Comparison of ENCODE assay signal across 10 cellular contexts in the genomic region with DNA sequence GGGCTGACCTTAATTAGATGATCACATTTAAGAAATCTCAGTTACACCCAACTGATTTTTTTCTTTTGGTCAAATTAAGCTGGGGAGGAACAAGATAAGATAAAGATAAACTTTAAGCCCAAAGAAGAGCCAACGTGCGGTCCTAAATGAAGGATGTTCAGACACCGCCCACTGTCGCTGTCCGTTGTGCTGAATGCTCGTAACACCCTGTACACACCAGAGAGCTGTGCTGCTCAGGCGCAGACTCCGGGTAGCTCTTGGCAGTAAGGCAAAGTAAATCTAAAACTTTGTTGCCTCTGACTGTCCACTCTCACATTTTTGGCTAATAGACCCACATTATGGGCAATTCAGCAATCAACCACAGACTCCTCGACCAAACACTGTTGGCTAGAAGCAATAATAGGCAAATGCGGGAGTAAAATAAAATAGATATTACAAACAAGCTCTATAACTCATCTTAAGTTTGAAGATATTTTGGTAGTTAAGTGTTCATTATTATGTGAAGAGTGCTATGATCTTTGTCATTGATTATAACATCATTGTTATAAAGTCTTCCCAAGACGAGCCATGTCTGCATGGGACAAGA. TPM values are rescaled to one million over a fixed set of nuclear protein-coding genes. Genes with fewer than 3 reads are reported as not detected.
DNase-seq lines count a peak whose midpoint lies in the region; ATAC-seq and TF ChIP-seq lines count a peak whose summit lies in the region.
"Had no signal": no experiment of that assay in that cellular context is flagged by ENCODE, and none has a peak within 500 bp of the region (broad histone marks: within the 10 kb centered on the region; RNA-seq: fewer than 3 reads in every experiment).

No MANE protein-coding gene starts in this region.

- ATAC-seq in stimulated activated naive CD8-positive, alpha-beta T cell treated with anti-CD3 and anti-CD28 coated beads, Interleukin-15, Interleukin-2, amounts not matched to agents 100 U/mL and 50 U/mL, for 24 hours, result no peak
- ATAC-seq in stimulated activated naive CD8-positive, alpha-beta T cell treated with anti-CD3 and anti-CD28 coated beads, Interleukin-15, amount 100 ng/mL, for 72 hours, result no peak
- ATAC-seq in foreskin keratinocyte, result peak; percentile 57
- ATAC-seq in HG03469 (IDR thresholded peaks at IDR 0.05; ENCODE audit: unreplicated experiment), result no peak
- ATAC-seq in HG03571 (IDR thresholded peaks at IDR 0.05; ENCODE audit: unreplicated experiment), result no peak

- no peak overlapping the region for H3K4me3 Mint-ChIP-seq in stimulated activated naive CD8-positive, alpha-beta T cell treated with anti-CD3 and anti-CD28 coated beads, Interleukin-15, amount 100 ng/mL, for 72 hours

- no peaks in the 10 kb centered on the region for H3K27me3 Mint-ChIP-seq in stimulated activated naive CD8-positive, alpha-beta T cell treated with anti-CD3 and anti-CD28 coated beads, Interleukin-15, amount 100 ng/mL, for 72 hours

- H3K27me3 ChIP-seq in foreskin keratinocyte, result peaks cover 7% of the 10 kb centered on the region
- H3K27me3 ChIP-seq: pancreas, upper lobe of left lung had no signal

- intact Hi-C loops in lower leg skin (cut with DNase I; ENCODE audit: low total_unique reads), result no loop called here

- peak; percentile 18 for DNase-seq in stimulated activated naive CD8-positive, alpha-beta T cell treated with anti-CD3 and anti-CD28 coated beads, Interleukin-15, Interleukin-2, amounts not matched to agents 100 U/mL and 50 U/mL, for 24 hours
- no peak for DNase-seq in stimulated activated naive CD8-positive, alpha-beta T cell treated with anti-CD3 and anti-CD28 coated beads, Interleukin-15, amount 100 ng/mL, for 72 hours
- peak; percentile 13 for DNase-seq in SK-MEL-5 (ENCODE audit: low read depth, low spot score)
- peak in 1 of 2 donors; percentile 53 for DNase-seq in foreskin keratinocyte
- no peak for DNase-seq in NCI-H1694 treated with DMSO at 0.1 percent for 48 hours (lab: John Stamatoyannopoulos, UW)
- no peak for DNase-seq in lower leg skin (ENCODE audit: low spot score in 2 of 2)
- DNase-seq: upper lobe of left lung had no signal

- H3K9me3 Mint-ChIP-seq in stimulated activated naive CD8-positive, alpha-beta T cell treated with anti-CD3 and anti-CD28 coated beads, Interleukin-15, amount 100 ng/mL, for 72 hours, result peaks cover 0 to 6% of the 10 kb centered on the region in 2 donors

- in situ Hi-C loops in SK-MEL-5 (cut with HindIII; ENCODE audit: low pct_unique_long_range_greater_than_20kb, low sequenced_read_pairs), result no loop called here

- H3K4me1 ChIP-seq in foreskin keratinocyte, result peaks cover 21% of the 10 kb centered on the region
- H3K4me1 ChIP-seq: pancreas, upper lobe of left lung had no signal

- TF ChIP-seq POLR2A in lower leg skin (IDR thresholded peaks at IDR 0.05), result no peak

- no peak overlapping the region for H3K4me3 ChIP-seq in lower leg skin (ENCODE audit: low read depth, poor library complexity, severe bottlenecking)
- H3K4me3 ChIP-seq: pancreas, upper lobe of left lung had no signal

- 45% methylated on average over 11 of the region's 11 CpGs for WGBS in lower leg skin, 2 donors

- no peaks in the 10 kb centered on the region for H3K4me1 Mint-ChIP-seq in stimulated activated naive CD8-positive, alpha-beta T cell treated with anti-CD3 and anti-CD28 coated beads, Interleukin-15, amount 100 ng/mL, for 72 hours

- no peak overlapping the region for H3K27ac Mint-ChIP-seq in stimulated activated naive CD8-positive, alpha-beta T cell treated with anti-CD3 and anti-CD28 coated beads, Interleukin-15, amount 100 ng/mL, for 72 hours

- no peak for TF ChIP-seq CTCF in foreskin keratinocyte (conservative IDR thresholded peaks at IDR 0.05)
- no peak for TF ChIP-seq CTCF in lower leg skin (IDR thresholded peaks at IDR 0.05)

- H3K27ac ChIP-seq in foreskin keratinocyte, result no peak overlapping the region
- H3K27ac ChIP-seq: pancreas, upper lobe of left lung had no signal

RNA-seq across cellular contexts. Expression of gene PLPP4, which starts 57.1 kb away (rescaled TPM):
- total RNA-seq in SK-MEL-5 (2014; rRNA removed; shearing (Covaris generic)), result 1.7 and 4.0 TPM in 2 replicates
- polyA plus RNA-seq in SK-MEL-5 (2015; cell fraction: cytosol; rRNA removed), result 1.7 and 2.3 TPM in 2 replicates
- polyA plus RNA-seq in SK-MEL-5 (2015; cell fraction: nucleus; rRNA removed), result not detected in 2 replicates
- total RNA-seq in foreskin keratinocyte (0.31 and 0.35 TPM in 2 replicates), lower leg skin (under 1 TPM in 2 of 4 donors, not detected in 2; 0.29 to 0.42 TPM)
- polyA plus RNA-seq in foreskin keratinocyte, result 0.18 and 0.34 TPM in 2 replicates

Comparison
In these comparisons a context has a peak if more than half of its experiments do, and no peak if none do; other contexts are left out.
1. DNase-seq: peak in stimulated activated naive CD8-positive, alpha-beta T cell treated with anti-CD3 and anti-CD28 coated beads, Interleukin-15, Interleukin-2, amounts not matched to agents 100 U/mL and 50 U/mL, for 24 hours (single experiment) and SK-MEL-5 (single experiment); none in stimulated activated naive CD8-positive, alpha-beta T cell treated with anti-CD3 and anti-CD28 coated beads, Interleukin-15, amount 100 ng/mL, for 72 hours (0 of 2), NCI-H1694 treated with DMSO at 0.1 percent for 48 hours (single experiment) and lower leg skin (0 of 2).